ENCODE assay signal across 27 cellular contexts in genomic region chr1:53297226-53297625, GRCh38.
"Had no signal": no experiment of that assay in that cellular context is flagged by ENCODE, and none has a peak within 500 bp of the region (broad histone marks: within the 10 kb centered on the region; RNA-seq: fewer than 3 reads in every experiment).

No MANE protein-coding gene starts in this region.

- H3K9me3 ChIP-seq: gastrocnemius medialis, psoas muscle, suprapubic skin, tibial artery, upper lobe of right lung had no signal

- H3K4me3 Mint-ChIP-seq: effector memory CD8-positive, alpha-beta T cell; nephron had no signal

- ATAC-seq: activated CD4-positive, CD25-positive, alpha-beta regulatory T cell treated with anti-CD3 and anti-CD28 coated beads, Interleukin-2, amount 50 U/mL, for 24 hours; gastrocnemius medialis; psoas muscle; upper lobe of right lung had no signal

- H3K36me3 ChIP-seq: gastrocnemius medialis, suprapubic skin, tibial artery, upper lobe of right lung had no signal

- H3K4me3 ChIP-seq: gastrocnemius medialis, hepatocyte, psoas muscle, suprapubic skin, tibial artery, upper lobe of right lung had no signal

- DNase-seq: activated CD4-positive, alpha-beta T cell treated with anti-CD3 and anti-CD28 coated beads for 48 hours; activated CD4-positive, alpha-beta T cell treated with anti-CD3 and anti-CD28 coated beads, Interleukin-2, amount 50 U/mL, for 48 hours; activated CD8-positive, alpha-beta memory T cell treated with anti-CD3 and anti-CD28 coated beads for 24 hours; activated gamma-delta T cell treated with Interleukin-2 at 50 U/mL for 16 hours; activated naive CD4-positive, alpha-beta T cell treated with anti-CD3 and anti-CD28 coated beads, Interleukin-2, amount 50 U/mL, for 16 hours; activated T-cell treated with anti-CD3 and anti-CD28 coated beads, Interleukin-2, amount 50 U/mL, for 1 hour; amniotic stem cell; cortex of kidney; effector memory CD8-positive, alpha-beta T cell; erythroblast; gastrocnemius medialis; left colon; mammary epithelial cell; occipital lobe; psoas muscle; stimulated activated CD4-positive, alpha-beta T cell treated with anti-CD3 and anti-CD28 coated beads, Interleukin-15, amount 100 ng/mL, for 24 hours; stimulated activated CD4-positive, alpha-beta T cell treated with anti-CD3 and anti-CD28 coated beads, Interleukin-2, amount 100 ng/mL, for 24 hours; stimulated activated naive CD4-positive, alpha-beta T cell; T-helper 9 cell; tibial artery; upper lobe of right lung; WERI-Rb-1 had no signal

- H3K79me2 ChIP-seq: hepatocyte, parathyroid adenoma had no signal

- H3K9me3 Mint-ChIP-seq: effector memory CD8-positive, alpha-beta T cell; nephron had no signal

- H2AFZ ChIP-seq: hepatocyte, parathyroid adenoma had no signal

- H3K4me1 ChIP-seq: parathyroid adenoma had no signal

- H3K27me3 Mint-ChIP-seq: effector memory CD8-positive, alpha-beta T cell had no signal

- H3K27ac ChIP-seq: gastrocnemius medialis, hepatocyte, parathyroid adenoma, psoas muscle, suprapubic skin had no signal

- H3K27me3 ChIP-seq: gastrocnemius medialis, hepatocyte, suprapubic skin, tibial artery, upper lobe of right lung had no signal

- H3K4me2 ChIP-seq: hepatocyte had no signal

- H3K9ac ChIP-seq: parathyroid adenoma had no signal
